ENCODE assay signal across 27 cellular contexts in genomic region chr15:97849183-97849582, GRCh38.
DNase-seq lines count a peak whose midpoint lies in the region; ATAC-seq and TF ChIP-seq lines count a peak whose summit lies in the region.
"Had no signal": no experiment of that assay in that cellular context is flagged by ENCODE, and none has a peak within 500 bp of the region (broad histone marks: within the 10 kb centered on the region; RNA-seq: fewer than 3 reads in every experiment).

No MANE protein-coding gene starts in this region.

- H3K9ac ChIP-seq in mesendoderm (ENCODE audit: low read length) = no peak overlapping the region
- no peak overlapping the region for H3K9ac ChIP-seq in Karpas-422 (ENCODE audit: low read length)

- H3K23ac ChIP-seq in mesendoderm (ENCODE audit: low read length) = no peak overlapping the region

- H2BK15ac ChIP-seq in mesendoderm (replicated peaks; ENCODE audit: low read depth) = no peak overlapping the region

- H4K8ac ChIP-seq in mesendoderm (ENCODE audit: low read depth, low read length) = no peak overlapping the region

- no peak overlapping the region for H2AFZ ChIP-seq in Karpas-422 (ENCODE audit: low read length)

- WGBS in mesendoderm (ENCODE audit: extremely low coverage, insufficient coverage, low lambda C conversion rate) = no CpG with 5 or more reads among the region's 6 CpGs

- H3K56ac ChIP-seq in mesendoderm (ENCODE audit: low read length) = no peak overlapping the region

- DNase-seq in Jurkat, Clone E6-1 (ENCODE audit: low read depth, low spot score) = peak; percentile 1
- DNase-seq in RWPE2 (ENCODE audit: low spot score) = no peak
- peak; percentile 5 for DNase-seq in mesendoderm
- no peak for DNase-seq in Karpas-422
- DNase-seq: activated CD4-positive, alpha-beta T cell treated with anti-CD3 and anti-CD28 coated beads for 48 hours; activated naive CD4-positive, alpha-beta T cell treated with anti-CD3 and anti-CD28 coated beads, Interleukin-2, amount 10 ng/mL, durations not matched to agents 7 days and 5 days; brain microvascular endothelial cell; Caco-2; DMS79; dorsolateral prefrontal cortex; foreskin melanocyte; GDM1; GOT3; heart right ventricle; left cardiac atrium; NCI-H1092 treated with DMSO at 0.1 percent for 48 hours; NCI-H187; NCI-H2171; NCI-H510A; SHP77; trophoblast cell had no signal

- H3K18ac ChIP-seq in mesendoderm (ENCODE audit: low read length) = no peak overlapping the region

- no peak overlapping the region for H3K27ac ChIP-seq in RWPE2 (ENCODE audit: poor library complexity, severe bottlenecking)
- no peak overlapping the region for H3K27ac ChIP-seq in mesendoderm (ENCODE audit: low read depth, low read length)
- no peak overlapping the region for H3K27ac ChIP-seq in Karpas-422 (ENCODE audit: low read length)
- H3K27ac ChIP-seq: brain microvascular endothelial cell, dorsolateral prefrontal cortex, heart right ventricle had no signal

- no peaks in the 10 kb centered on the region for H3K36me3 ChIP-seq in RWPE2 (ENCODE audit: low read depth)
- no peaks in the 10 kb centered on the region for H3K36me3 ChIP-seq in mesendoderm (ENCODE audit: control insufficient read depth, insufficient read depth, low read length)
- no peaks in the 10 kb centered on the region for H3K36me3 ChIP-seq in Karpas-422 (ENCODE audit: insufficient read depth, low read length)
- H3K36me3 ChIP-seq: brain microvascular endothelial cell, heart right ventricle had no signal

- no peak overlapping the region for H2BK5ac ChIP-seq in mesendoderm (ENCODE audit: low read length)

- H3K4me1 ChIP-seq in RWPE2 (ENCODE audit: insufficient read depth, poor library complexity, severe bottlenecking) (no peaks in the 10 kb centered on the region), mesendoderm (ENCODE audit: control insufficient read depth, low read depth, low read length) (no peaks in the 10 kb centered on the region), Karpas-422 (ENCODE audit: low read length) (no peaks in the 10 kb centered on the region)
- H3K4me1 ChIP-seq: Caco-2, heart right ventricle had no signal

- TF ChIP-seq CTCF in GM12874 (IDR thresholded peaks at IDR 0.05; ENCODE audit: insufficient read depth, low read depth, low read length) (0 out of 2 replicates have a peak, but pooled peaks have one; percentile 7), RWPE2 (IDR thresholded peaks at IDR 0.05; ENCODE audit: poor library complexity, severe bottlenecking) (peak; percentile 14)

- H3K9me3 ChIP-seq in RWPE2 (ENCODE audit: severe bottlenecking) (no peaks in the 10 kb centered on the region), Karpas-422 (ENCODE audit: low read length) (peaks cover 27% of the 10 kb centered on the region)
- H3K9me3 ChIP-seq: Caco-2 had no signal

- no peaks in the 10 kb centered on the region for H3K79me1 ChIP-seq in mesendoderm (ENCODE audit: low read length)

- H3K27me3 ChIP-seq in RWPE2 (ENCODE audit: insufficient read depth, poor library complexity, severe bottlenecking) = no peaks in the 10 kb centered on the region
- no peaks in the 10 kb centered on the region for H3K27me3 ChIP-seq in mesendoderm (ENCODE audit: insufficient read depth, low read length, poor library complexity)
- H3K27me3 ChIP-seq in Karpas-422 (ENCODE audit: low read length) = no peaks in the 10 kb centered on the region
- H3K27me3 ChIP-seq: brain microvascular endothelial cell, heart right ventricle had no signal

- H2AK5ac ChIP-seq in mesendoderm (ENCODE audit: low read length) = no peak overlapping the region

- H3K9me2 ChIP-seq in Karpas-422 (replicated peaks; ENCODE audit: insufficient read depth, low read length) = no peaks in the 10 kb centered on the region

- H3K4ac ChIP-seq in mesendoderm (ENCODE audit: low read depth, low read length) = no peak overlapping the region

- no peak overlapping the region for H3K4me3 ChIP-seq in Jurkat, Clone E6-1 (ENCODE audit: low read length)
- no peak overlapping the region for H3K4me3 ChIP-seq in RWPE2 (ENCODE audit: severe bottlenecking)
- no peak overlapping the region for H3K4me3 ChIP-seq in mesendoderm (ENCODE audit: low read length)
- no peak overlapping the region for H3K4me3 ChIP-seq in Karpas-422 (ENCODE audit: low read length)
- H3K4me3 ChIP-seq: dorsolateral prefrontal cortex, heart right ventricle had no signal

- H3K4me2 ChIP-seq in mesendoderm (ENCODE audit: low read length) (no peak overlapping the region), Karpas-422 (ENCODE audit: low read depth, low read length, poor library complexity, severe bottlenecking) (no peak overlapping the region)

- no peak overlapping the region for H4K5ac ChIP-seq in mesendoderm (ENCODE audit: low read length)

- no peak for ATAC-seq in RWPE2 (ENCODE audit: low read depth)
- ATAC-seq in GM18861 (IDR thresholded peaks at IDR 0.05; ENCODE audit: unreplicated experiment) = no peak
- ATAC-seq in GM18858 (IDR thresholded peaks at IDR 0.05; ENCODE audit: unreplicated experiment) = no peak
- ATAC-seq: activated T-helper 17 cell treated with anti-CD3 and anti-CD28 coated beads, Interleukin-2, amount 50 U/mL, for 72 hours; heart right ventricle; left cardiac atrium; natural killer cell treated with Interleukin-12 subunit alpha and Interleukin-12 subunit beta and Interleukin-15 and Interleukin-18, amount 100 ng/mL, for 72 hours; stimulated activated memory B cell treated with anti-CD40 and anti-IgM and Interleukin-4, amounts not matched to agents 10 μg/mL and 1 μg/mL and 100 μg/mL, for 72 hours had no signal

- H4K20me1 ChIP-seq in Karpas-422 (ENCODE audit: insufficient read depth, low read depth, low read length) = no peaks in the 10 kb centered on the region

- no peak overlapping the region for H2BK120ac ChIP-seq in mesendoderm (ENCODE audit: low read depth, low read length)

- H3K79me2 ChIP-seq in mesendoderm (ENCODE audit: control insufficient read depth, insufficient read depth, low read length) (no peaks in the 10 kb centered on the region), Karpas-422 (ENCODE audit: low read length) (no peaks in the 10 kb centered on the region)

Comparison
In these comparisons a context has a peak if more than half of its experiments do, and no peak if none do; other contexts are left out.
1. DNase-seq: peak in Jurkat, Clone E6-1 (single experiment) and mesendoderm (single experiment); none in RWPE2 (single experiment) and Karpas-422 (single experiment).